10 cellular contexts compared by ENCODE assay signal in the genomic region with DNA sequence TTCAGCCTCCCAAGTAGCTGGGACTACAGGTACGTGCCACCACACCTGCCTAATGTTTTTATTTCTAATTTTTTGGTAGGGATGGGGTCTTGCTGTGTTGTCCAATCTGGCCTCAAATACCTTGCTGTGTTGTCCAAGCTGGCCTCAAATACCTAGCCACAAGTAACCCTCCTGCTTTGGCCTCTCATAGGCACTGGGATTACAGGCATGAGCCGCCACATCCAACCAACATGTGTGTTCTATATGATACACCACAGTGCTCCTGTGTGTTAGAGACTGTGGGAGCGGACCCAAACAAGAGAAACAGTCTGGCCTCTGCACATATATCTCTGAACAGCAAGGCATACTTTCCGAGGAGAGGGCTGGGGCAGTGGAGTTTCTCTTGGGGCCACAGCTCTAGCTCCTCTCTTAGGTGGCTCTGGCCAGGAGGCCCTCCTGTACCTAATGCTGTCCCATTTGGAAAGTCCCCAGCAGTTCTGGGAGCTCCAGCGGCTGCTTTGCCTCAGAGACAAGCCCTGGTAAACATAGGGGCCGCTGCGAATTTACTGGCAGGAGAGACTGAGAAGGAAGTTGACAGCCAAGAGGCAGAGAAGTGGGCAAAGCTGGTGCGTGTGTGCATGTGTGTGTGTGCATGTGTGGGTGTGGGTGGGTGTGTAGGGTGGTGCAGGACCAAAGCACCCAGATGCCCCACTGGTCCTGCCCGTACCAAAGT.
DNase-seq lines count a peak whose midpoint lies in the region; ATAC-seq, FAIRE-seq and TF ChIP-seq lines count a peak whose summit lies in the region.
"Had no signal": no experiment of that assay in that cellular context is flagged by ENCODE, and none has a peak within 500 bp of the region (broad histone marks: within the 10 kb centered on the region; RNA-seq: fewer than 3 reads in every experiment).

No MANE protein-coding gene starts in this region.

- no peak for TF ChIP-seq EP300 in H1 (IDR thresholded peaks at IDR 0.05; ENCODE audit: borderline replicate concordance in 1 of 2, low read depth in 2 of 2, low read length in 2 of 2)

- peaks cover 36% of the 10 kb centered on the region for H3K4me1 ChIP-seq in CD4-positive, alpha-beta memory T cell (ENCODE audit: insufficient read depth, low read length)
- H3K4me1 ChIP-seq in OCI-LY1 (ENCODE audit: insufficient read depth, low read length, severe bottlenecking) (peaks cover 42% of the 10 kb centered on the region), H1 (replicated peaks in 1 of 4; ENCODE audit: control insufficient read depth in 3 of 4, insufficient read depth in 4 of 4, low read length in 3 of 4) (peaks cover 7 to 32% (median 23%) of the 10 kb centered on the region in 4 experiments), thyroid gland (peaks cover 9 to 18% of the 10 kb centered on the region in 2 donors)

- no peak overlapping the region for H3K23ac ChIP-seq in H1 (ENCODE audit: insufficient read length)

- no peaks in the 10 kb centered on the region for H3K27me3 ChIP-seq in CD4-positive, alpha-beta memory T cell (ENCODE audit: insufficient read depth, low read length)
- H3K27me3 ChIP-seq in OCI-LY1 (ENCODE audit: insufficient read depth, low read length) = no peaks in the 10 kb centered on the region
- H3K27me3 ChIP-seq in H1 (replicated peaks in 1 of 4; ENCODE audit: control insufficient read depth in 3 of 4, extremely low read depth in 1 of 4, insufficient read depth in 3 of 4, low read length in 3 of 4) = peaks cover 0 to 5% (median 2%) of the 10 kb centered on the region in 4 experiments; a peak in 1 of 7 replicates
- H3K27me3 ChIP-seq in thyroid gland = no peaks in the 10 kb centered on the region

- H3K9me3 Mint-ChIP-seq in CD4-positive, alpha-beta memory T cell = peaks cover 0 to 1% (median 0%) of the 10 kb centered on the region in 8 donors
- H3K9me3 Mint-ChIP-seq in natural killer cell = no peaks in the 10 kb centered on the region

- H4K5ac ChIP-seq in H1 (ENCODE audit: insufficient read length, low read depth, low read length) = no peak overlapping the region

- WGBS in H1 (ENCODE audit: extremely low coverage in 1 of 2, insufficient coverage in 1 of 2, insufficient read length in 1 of 2, insufficient replicate concordance in 2 of 2, low coverage in 1 of 2, low lambda C conversion rate in 2 of 2, missing lambda C conversion rate in 1 of 2), 2 experiments = 86% methylated on average over 9 of the region's 9 CpGs; no CpG with 5 or more reads in 1 of the 2 experiments
- WGBS in thyroid gland, 2 donors = 79 to 82% methylated on average over 9 of the region's 9 CpGs

- no peak for TF ChIP-seq POLR2A in H1 (IDR thresholded peaks at IDR 0.05; ENCODE audit: control extremely low read depth in 1 of 2, low read depth in 2 of 2, low read length in 2 of 2)
- TF ChIP-seq POLR2A in thyroid gland (IDR thresholded peaks at IDR 0.05) = no peak

- ATAC-seq in natural killer cell (no peak), HG02970 (IDR thresholded peaks at IDR 0.05; ENCODE audit: low FRiP score, unreplicated experiment) (no peak)

- H3K79me1 ChIP-seq in H1 (ENCODE audit: low read depth, low read length) = 0 out of 2 replicates have a peak, but pooled peaks cover 7% of the 10 kb centered on the region

- 0 out of 2 replicates have a peak overlapping the region, but pooled peaks have one; percentile 57 for H2AK5ac ChIP-seq in H1 (ENCODE audit: low read depth, low read length)

- peak overlapping the region; percentile 72 for H4K91ac ChIP-seq in H1 (replicated peaks; ENCODE audit: insufficient read length, low read length)

- no peak overlapping the region for H3K14ac ChIP-seq in H1 (ENCODE audit: insufficient read length)

- CTCF ChIA-PET in CD4-positive, alpha-beta memory T cell (lab: Charles Lee; ENCODE audit: partially characterized antibody) = interaction anchor here (1.2 to 2.0 kb wide), 4 partner anchors 22 to 102 kb away, joined by 4 to 6 read pairs (median 5); no protein-coding TSS in a partner anchor
- CTCF ChIA-PET in H1 (lab: Charles Lee; ENCODE audit: partially characterized antibody) = interaction anchor here (1.3 to 2.5 kb wide), 2 partner anchors 22 to 31 kb away, joined by 3 to 8 read pairs; no protein-coding TSS in a partner anchor

- no peak for DNase-seq in CD4-positive, alpha-beta memory T cell
- no peak for DNase-seq in H1 (ENCODE audit: low read depth in 1 of 2, low spot score in 2 of 2)
- no peak for DNase-seq in natural killer cell
- no peak for DNase-seq in thyroid gland
- no peak for DNase-seq in NCI-H187 treated with DMSO at 0.1 percent for 48 hours (lab: John Stamatoyannopoulos, UW)
- DNase-seq in stimulated activated CD4-positive, alpha-beta T cell treated with anti-CD3 and anti-CD28 coated beads, Interleukin-4, amount 100 ng/mL, for 4 hours = no peak
- DNase-seq: sigmoid colon had no signal

- no peak overlapping the region for H3K9ac ChIP-seq in OCI-LY1 (ENCODE audit: low read length)
- no peak overlapping the region for H3K9ac ChIP-seq in H1 (replicated peaks in 1 of 4; ENCODE audit: extremely low read depth in 1 of 4, low read depth in 3 of 4, low read length in 3 of 4)

- FAIRE-seq in H1 (lab: Jason Lieb, UNC) = no peak
- FAIRE-seq: islet of Langerhans had no signal

- no peaks in the 10 kb centered on the region for H3K9me2 ChIP-seq in OCI-LY1 (ENCODE audit: low read depth, low read length)

- no peaks in the 10 kb centered on the region for H3K36me3 ChIP-seq in CD4-positive, alpha-beta memory T cell (ENCODE audit: insufficient read depth, low read length)
- H3K36me3 ChIP-seq in OCI-LY1 (ENCODE audit: insufficient read depth, low read length) = no peaks in the 10 kb centered on the region
- H3K36me3 ChIP-seq in H1 (ENCODE audit: control insufficient read depth in 2 of 4, insufficient read depth in 4 of 4, low read length in 3 of 4) = no peaks in the 10 kb centered on the region
- no peaks in the 10 kb centered on the region for H3K36me3 ChIP-seq in thyroid gland
- H3K36me3 ChIP-seq: sigmoid colon had no signal

- H2BK15ac ChIP-seq in H1 (ENCODE audit: low read length) = peak overlapping the region; percentile 93; the same call in 1 of the 2 replicates

- H2AFZ ChIP-seq in OCI-LY1 (ENCODE audit: low read length) (no peak overlapping the region), H1 (ENCODE audit: low read length) (no peak overlapping the region)

- no peak overlapping the region for H3K4me3 ChIP-seq in CD4-positive, alpha-beta memory T cell (ENCODE audit: low read length in 2 of 2)
- no peak overlapping the region for H3K4me3 ChIP-seq in OCI-LY1 (ENCODE audit: low read depth, low read length, poor library complexity, severe bottlenecking)
- no peak overlapping the region for H3K4me3 ChIP-seq in H1 (ENCODE audit: extremely low read depth in 1 of 4, insufficient read depth in 2 of 4, low read depth in 3 of 4, low read length in 4 of 4)
- H3K4me3 ChIP-seq in thyroid gland (replicated peaks in 1 of 3) = no peak overlapping the region

- no peak for TF ChIP-seq RAD21 in H1 (IDR thresholded peaks at IDR 0.05 in 1 of 2, conservative IDR thresholded peaks at IDR 0.05 in 1 of 2; ENCODE audit: low read depth in 2 of 2, low read length in 2 of 2)

- H2BK12ac ChIP-seq in H1 (ENCODE audit: low read depth, low read length) = peak overlapping the region; percentile 55; the same call in 1 of the 2 replicates

- H3K9me3 ChIP-seq in CD4-positive, alpha-beta memory T cell (ENCODE audit: control insufficient read depth in 1 of 2, low read length in 2 of 2) = no peaks in the 10 kb centered on the region
- H3K9me3 ChIP-seq in OCI-LY1 (ENCODE audit: low read length) (no peaks in the 10 kb centered on the region), H1 (ENCODE audit: insufficient read depth in 2 of 2, low read depth in 1 of 2, low read length in 1 of 2) (no peaks in the 10 kb centered on the region), thyroid gland (no peaks in the 10 kb centered on the region)
- H3K9me3 ChIP-seq: sigmoid colon had no signal

- peak overlapping the region; percentile 52; the same call in 1 of the 2 replicates for H2BK20ac ChIP-seq in H1 (ENCODE audit: low read length)

- H3K27me3 Mint-ChIP-seq in CD4-positive, alpha-beta memory T cell = no peaks in the 10 kb centered on the region
- H3K27me3 Mint-ChIP-seq in natural killer cell (ENCODE audit: low read depth in 2 of 2) = no peaks in the 10 kb centered on the region

- peak overlapping the region; percentile 64 to 97 (median 95) for H3K27ac Mint-ChIP-seq in CD4-positive, alpha-beta memory T cell
- H3K27ac Mint-ChIP-seq in natural killer cell = peak overlapping the region; percentile 89 to 97

- no peaks in the 10 kb centered on the region for H3K36me3 Mint-ChIP-seq in CD4-positive, alpha-beta memory T cell
- H3K36me3 Mint-ChIP-seq in natural killer cell = no peaks in the 10 kb centered on the region

- no peak overlapping the region for H3K56ac ChIP-seq in H1 (replicated peaks; ENCODE audit: insufficient read length, low read depth, low read length)

- H3K79me2 ChIP-seq in OCI-LY1 (ENCODE audit: insufficient read depth, low read length) (no peaks in the 10 kb centered on the region), H1 (ENCODE audit: control insufficient read depth in 1 of 2, insufficient read depth in 2 of 2, low read length in 2 of 2) (peaks cover 0 to 13% of the 10 kb centered on the region in 2 experiments; a peak in 2 of 4 replicates)

- no peak overlapping the region for H2BK120ac ChIP-seq in H1 (replicated peaks; ENCODE audit: low read depth, low read length)

- H3K4ac ChIP-seq in H1 (replicated peaks; ENCODE audit: insufficient read length, low read depth, low read length) = no peak overlapping the region

- no peaks in the 10 kb centered on the region for H3F3A ChIP-seq in OCI-LY1 (ENCODE audit: insufficient read depth, low read length)

- peaks cover 18% of the 10 kb centered on the region; the same call in 1 of the 2 replicates for H3K23me2 ChIP-seq in H1 (ENCODE audit: low read depth, low read length)

- peak overlapping the region; percentile 85 to 95 (median 89) for H3K4me3 Mint-ChIP-seq in CD4-positive, alpha-beta memory T cell
- peak overlapping the region; percentile 91 for H3K4me3 Mint-ChIP-seq in natural killer cell

- POLR2A ChIA-PET in CD4-positive, alpha-beta memory T cell (lab: Charles Lee; ENCODE audit: partially characterized antibody) = interaction anchor here (0.8 to 11.3 kb wide), 3 partner anchors 20 to 38 kb away, joined by 3 to 332 read pairs (median 25); no protein-coding TSS in a partner anchor
- POLR2A ChIA-PET in H1 (lab: Charles Lee; ENCODE audit: partially characterized antibody) = interaction anchor here (0.5 to 1.2 kb wide), 3 partner anchors 11 to 240 kb away, joined by 3 to 4 read pairs (median 3); no protein-coding TSS in a partner anchor

- 0 out of 2 replicates have a peak overlapping the region, but pooled peaks have one; percentile 43 for H3K18ac ChIP-seq in H1 (ENCODE audit: extremely low read depth, low read length)

- no peaks in the 10 kb centered on the region for H4K20me1 ChIP-seq in OCI-LY1 (ENCODE audit: insufficient read depth, low read length)
- peaks cover 0 to 13% of the 10 kb centered on the region in 2 experiments for H4K20me1 ChIP-seq in H1 (replicated peaks in 1 of 2; ENCODE audit: control insufficient read depth in 1 of 2, insufficient read depth in 2 of 2, low read length in 2 of 2)

- TF ChIP-seq CTCF in OCI-LY1 (IDR thresholded peaks at IDR 0.05; ENCODE audit: low read length) (no peak), H1 (IDR thresholded peaks at IDR 0.05; ENCODE audit: control extremely low read depth in 1 of 3, insufficient read depth in 1 of 3, low read depth in 1 of 3, low read length in 3 of 3) (no peak), natural killer cell (IDR thresholded peaks at IDR 0.05) (no peak), thyroid gland (IDR thresholded peaks at IDR 0.05) (no peak)

- H3K27ac ChIP-seq in CD4-positive, alpha-beta memory T cell (ENCODE audit: low read depth, low read length) = no peak overlapping the region
- H3K27ac ChIP-seq in OCI-LY1 (ENCODE audit: low read depth, low read length, poor library complexity, severe bottlenecking) (no peak overlapping the region), H1 (ENCODE audit: low read depth, low read length) (no peak overlapping the region), thyroid gland (no peak overlapping the region)
- H3K27ac ChIP-seq: sigmoid colon had no signal

- H2BK5ac ChIP-seq in H1 (ENCODE audit: low read depth, low read length) = no peak overlapping the region

- H3K4me1 Mint-ChIP-seq in CD4-positive, alpha-beta memory T cell = peaks cover 27 to 40% (median 34%) of the 10 kb centered on the region in 4 donors
- peaks cover 34 to 38% of the 10 kb centered on the region in 2 donors for H3K4me1 Mint-ChIP-seq in natural killer cell

- H3K4me2 ChIP-seq in OCI-LY1 (ENCODE audit: low read length) = peak overlapping the region; percentile 87; the same call in 1 of the 2 replicates
- H3K4me2 ChIP-seq in H1 (ENCODE audit: insufficient read depth in 1 of 2, low read depth in 2 of 2, low read length in 2 of 2) = peak overlapping the region in 1 of 2 experiments; percentile 72; a peak in 1 of 4 replicates

- intact Hi-C loops in CD4-positive, alpha-beta memory T cell (cut with micrococcal nuclease) = loop anchor here (1.0 to 5.0 kb wide), 4 partner anchors 22 to 371 kb away; a partner anchor contains a TSS
- intact Hi-C loops in natural killer cell (cut with micrococcal nuclease) = loop anchor here (1.0 to 5.0 kb wide), 3 partner anchors 23 to 50 kb away; no protein-coding TSS in a partner anchor
- intact Hi-C loops in thyroid gland (cut with DNase I) = no loop called here

- H4K8ac ChIP-seq in H1 (ENCODE audit: extremely low read depth, insufficient read depth, low read length) = no peak overlapping the region
